In the genomic region with DNA sequence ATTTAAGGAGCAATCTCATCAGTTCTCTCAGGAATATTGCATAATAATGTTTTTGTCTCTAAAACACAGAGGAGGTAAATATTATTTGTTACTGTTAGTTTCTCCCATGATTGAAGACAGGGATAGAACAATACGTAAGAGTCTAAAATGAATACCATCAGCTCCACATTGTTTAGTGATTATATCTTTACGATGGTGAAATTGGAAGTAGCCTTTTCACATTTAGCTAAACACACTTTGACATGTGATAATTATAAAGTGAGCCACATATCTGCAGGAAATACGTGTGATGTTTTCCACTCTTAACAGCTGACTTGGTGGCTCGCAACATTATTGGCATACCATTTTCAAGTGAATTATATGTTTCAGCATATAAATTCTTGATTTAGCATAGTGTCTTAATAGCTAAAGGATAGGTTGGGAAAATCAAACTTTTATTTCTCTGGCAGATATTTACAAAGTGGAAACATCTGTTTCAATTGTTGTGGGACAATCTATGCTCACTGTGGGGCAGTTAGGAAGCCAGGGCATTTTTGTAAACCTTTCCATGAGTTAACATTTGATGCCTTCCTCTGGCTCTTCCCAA, we compare ENCODE assay signal across 34 cellular contexts.
DNase-seq lines count a peak whose midpoint lies in the region; ATAC-seq, FAIRE-seq and TF ChIP-seq lines count a peak whose summit lies in the region.
"Had no signal": no experiment of that assay in that cellular context is flagged by ENCODE, and none has a peak within 500 bp of the region (broad histone marks: within the 10 kb centered on the region; RNA-seq: fewer than 3 reads in every experiment).

No MANE protein-coding gene starts in this region.

- H3K27ac ChIP-seq in A549 = peak overlapping the region; percentile 10 to 28; a peak in 1 of 6 replicates
- H3K27ac ChIP-seq: BLaER1, prostate gland had no signal

- ATAC-seq in A549 (no peak), HG03521 (IDR thresholded peaks at IDR 0.05; ENCODE audit: unreplicated experiment) (no peak)
- ATAC-seq: activated CD8-positive, alpha-beta T cell treated with anti-CD3 and anti-CD28 coated beads for 36 hours; heart left ventricle; stimulated activated memory B cell treated with anti-CD40 and anti-IgM and Interleukin-4, amounts not matched to agents 10 μg/mL and 1 μg/mL and 100 μg/mL, for 72 hours had no signal

- 86% methylated on average over 4 of the region's 4 CpGs for WGBS in A549 (ENCODE audit: missing lambda C conversion rate)

- H3K4me1 ChIP-seq in A549 = peaks cover 22% of the 10 kb centered on the region
- H3K4me1 ChIP-seq: breast epithelium, prostate gland had no signal

- TF ChIP-seq RAD21 in A549 (conservative IDR thresholded peaks at IDR 0.05 in 1 of 2, IDR thresholded peaks at IDR 0.05 in 1 of 2) = no peak

- TF ChIP-seq CTCF in A549 (IDR thresholded peaks at IDR 0.05) = no peak
- no peak for TF ChIP-seq CTCF in HFFc6 (IDR thresholded peaks at IDR 0.05)
- no peak for TF ChIP-seq CTCF in nephron (IDR thresholded peaks at IDR 0.05; ENCODE audit: unreplicated experiment in 3 of 3)

- FAIRE-seq in A549 (lab: Jason Lieb, UNC) = peak; percentile 7
- FAIRE-seq: A204.1, GM12891, HTR-8/SVneo, keratinocyte, urothelium cell line had no signal

- no peak overlapping the region for H3K4me3 ChIP-seq in A549
- H3K4me3 ChIP-seq: BLaER1, breast epithelium, heart left ventricle, prostate gland, sigmoid colon had no signal

- no peak overlapping the region for H3K4me2 ChIP-seq in A549
- H3K4me2 ChIP-seq: BLaER1 had no signal

- TF ChIP-seq POLR2A in A549 (IDR thresholded peaks at IDR 0.05; ENCODE audit: low read length) = no peak

- H3K27me3 Mint-ChIP-seq in HFFc6 (ENCODE audit: insufficient read depth) = no peaks in the 10 kb centered on the region
- no peaks in the 10 kb centered on the region for H3K27me3 Mint-ChIP-seq in nephron (ENCODE audit: low read depth)

- H3K4me3 Mint-ChIP-seq in HFFc6 (peak overlapping the region; percentile 10), nephron (no peak overlapping the region)
- H3K4me3 Mint-ChIP-seq: activated CD8-positive, alpha-beta T cell treated with anti-CD3 and anti-CD28 coated beads for 36 hours; naive B cell; stimulated activated memory B cell treated with anti-CD40 and anti-IgM and Interleukin-4, amounts not matched to agents 10 μg/mL and 1 μg/mL and 100 μg/mL, for 72 hours had no signal

- POLR2A ChIA-PET in A549 (lab: Yijun Ruan, JAX) = no interaction called here

- H3K9me3 Mint-ChIP-seq in HFFc6 (no peaks in the 10 kb centered on the region), nephron (no peaks in the 10 kb centered on the region)
- H3K9me3 Mint-ChIP-seq: activated CD8-positive, alpha-beta T cell treated with anti-CD3 and anti-CD28 coated beads for 36 hours had no signal

- H3K36me3 Mint-ChIP-seq in HFFc6 (ENCODE audit: low read depth) = peaks cover 60% of the 10 kb centered on the region
- H3K36me3 Mint-ChIP-seq in nephron (ENCODE audit: low read depth) = peaks cover 7% of the 10 kb centered on the region
- H3K36me3 Mint-ChIP-seq: naive B cell; stimulated activated memory B cell treated with anti-CD40 and anti-IgM and Interleukin-4, amounts not matched to agents 10 μg/mL and 1 μg/mL and 100 μg/mL, for 72 hours had no signal

- CTCF ChIA-PET in A549 (lab: Yijun Ruan, JAX) = interaction anchor here (0.8 to 9.0 kb wide), 5 partner anchors 36 to 315 kb away, joined by 3 to 66 read pairs (median 4); no protein-coding TSS in a partner anchor

- peaks cover 6% of the 10 kb centered on the region; the same call in 1 of the 3 replicates for H3K9me3 ChIP-seq in A549
- H3K9me3 ChIP-seq: prostate gland had no signal

- TF ChIP-seq EP300 in A549 (IDR thresholded peaks at IDR 0.05) = no peak

- no peak for DNase-seq in A549 (ENCODE audit: low read depth in 1 of 2, low spot score in 1 of 2)
- DNase-seq in HFFc6 = no peak
- peak; percentile 49 for DNase-seq in dermis blood vessel endothelial cell
- DNase-seq in amniotic stem cell (lab: John Stamatoyannopoulos, UW) = no peak
- no peak for DNase-seq in NK-92 (lab: John Stamatoyannopoulos, UW; ENCODE audit: unreplicated experiment)
- DNase-seq in activated gamma-delta T cell treated with Interleukin-2 at 50 U/mL for 16 hours = no peak
- DNase-seq: activated CD8-positive, alpha-beta T cell treated with anti-CD3 and anti-CD28 coated beads for 36 hours; activated naive CD4-positive, alpha-beta T cell treated with anti-CD3 and anti-CD28 coated beads, Interleukin-2, amount 50 U/mL, for 16 hours; amygdala; effector CD8-positive, alpha-beta T cell; heart left ventricle; KG1; left ventricle myocardium superior; midbrain; naive B cell; NCI-H1436 treated with DMSO at 0.1 percent for 48 hours; NCI-H2081 treated with DMSO at 0.1 percent for 48 hours; NCI-H2227 treated with DMSO at 0.1 percent for 48 hours; NCI-H526 treated with DMSO at 0.1 percent for 48 hours; nucleus accumbens; Right ventricle myocardium superior; sigmoid colon; stimulated activated CD4-positive, alpha-beta T cell treated with anti-CD3 and anti-CD28 coated beads, Interleukin-15, amount 100 ng/mL, for 24 hours had no signal

- peak overlapping the region; percentile 67 for H3K27ac Mint-ChIP-seq in HFFc6
- H3K27ac Mint-ChIP-seq in nephron = peak overlapping the region; percentile 9 to 61 (median 50)
- H3K27ac Mint-ChIP-seq: activated CD8-positive, alpha-beta T cell treated with anti-CD3 and anti-CD28 coated beads for 36 hours; naive B cell; stimulated activated memory B cell treated with anti-CD40 and anti-IgM and Interleukin-4, amounts not matched to agents 10 μg/mL and 1 μg/mL and 100 μg/mL, for 72 hours had no signal

- H3K4me1 Mint-ChIP-seq in HFFc6 (ENCODE audit: low read depth) = peaks cover 71% of the 10 kb centered on the region
- peaks cover 27% of the 10 kb centered on the region for H3K4me1 Mint-ChIP-seq in nephron

TF ChIP-seq in A549, 52 proteins besides CTCF, POLR2A, EP300 and RAD21:
- TF ChIP-seq POLR2AphosphoS2 (conservative IDR thresholded peaks at IDR 0.05; ENCODE audit: low read length) (no peak), MAZ (IDR thresholded peaks at IDR 0.05; ENCODE audit: borderline replicate concordance, low read depth, low read length) (no peak), PHF8 (IDR thresholded peaks at IDR 0.05; ENCODE audit: borderline replicate concordance, low read depth) (no peak), FOXS1 (CRISPR knock-in tag; IDR thresholded peaks at IDR 0.05) (no peak), HOXA7 (CRISPR knock-in tag; IDR thresholded peaks at IDR 0.05) (no peak), FOSL2 (IDR thresholded peaks at IDR 0.05) (no peak), FOSL2 (CRISPR knock-in tag; IDR thresholded peaks at IDR 0.05) (no peak), TP53 (CRISPR knock-in tag; IDR thresholded peaks at IDR 0.05) (no peak), ZNF302 (CRISPR knock-in tag; IDR thresholded peaks at IDR 0.05) (no peak)
- TF ChIP-seq, protein P1, sequence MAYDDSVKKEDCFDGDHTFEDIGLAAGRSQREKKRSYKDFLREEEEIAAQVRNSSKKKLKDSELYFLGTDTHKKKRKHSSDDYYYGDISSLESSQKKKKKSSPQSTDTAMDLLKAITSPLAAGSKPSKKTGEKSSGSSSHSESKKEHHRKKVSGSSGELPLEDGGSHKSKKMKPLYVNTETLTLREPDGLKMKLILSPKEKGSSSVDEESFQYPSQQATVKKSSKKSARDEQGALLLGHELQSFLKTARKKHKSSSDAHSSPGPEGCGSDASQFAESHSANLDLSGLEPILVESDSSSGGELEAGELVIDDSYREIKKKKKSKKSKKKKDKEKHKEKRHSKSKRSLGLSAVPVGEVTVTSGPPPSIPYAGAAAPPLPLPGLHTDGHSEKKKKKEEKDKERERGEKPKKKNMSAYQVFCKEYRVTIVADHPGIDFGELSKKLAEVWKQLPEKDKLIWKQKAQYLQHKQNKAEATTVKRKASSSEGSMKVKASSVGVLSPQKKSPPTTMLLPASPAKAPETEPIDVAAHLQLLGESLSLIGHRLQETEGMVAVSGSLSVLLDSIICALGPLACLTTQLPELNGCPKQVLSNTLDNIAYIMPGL (CRISPR knock-in tag; IDR thresholded peaks at IDR 0.05; ENCODE audit: borderline replicate concordance) = no peak
- TF ChIP-seq, protein P2, sequence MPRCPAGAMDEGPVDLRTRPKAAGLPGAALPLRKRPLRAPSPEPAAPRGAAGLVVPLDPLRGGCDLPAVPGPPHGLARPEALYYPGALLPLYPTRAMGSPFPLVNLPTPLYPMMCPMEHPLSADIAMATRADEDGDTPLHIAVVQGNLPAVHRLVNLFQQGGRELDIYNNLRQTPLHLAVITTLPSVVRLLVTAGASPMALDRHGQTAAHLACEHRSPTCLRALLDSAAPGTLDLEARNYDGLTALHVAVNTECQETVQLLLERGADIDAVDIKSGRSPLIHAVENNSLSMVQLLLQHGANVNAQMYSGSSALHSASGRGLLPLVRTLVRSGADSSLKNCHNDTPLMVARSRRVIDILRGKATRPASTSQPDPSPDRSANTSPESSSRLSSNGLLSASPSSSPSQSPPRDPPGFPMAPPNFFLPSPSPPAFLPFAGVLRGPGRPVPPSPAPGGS (IDR thresholded peaks at IDR 0.05) = no peak
- TF ChIP-seq, protein P3, sequence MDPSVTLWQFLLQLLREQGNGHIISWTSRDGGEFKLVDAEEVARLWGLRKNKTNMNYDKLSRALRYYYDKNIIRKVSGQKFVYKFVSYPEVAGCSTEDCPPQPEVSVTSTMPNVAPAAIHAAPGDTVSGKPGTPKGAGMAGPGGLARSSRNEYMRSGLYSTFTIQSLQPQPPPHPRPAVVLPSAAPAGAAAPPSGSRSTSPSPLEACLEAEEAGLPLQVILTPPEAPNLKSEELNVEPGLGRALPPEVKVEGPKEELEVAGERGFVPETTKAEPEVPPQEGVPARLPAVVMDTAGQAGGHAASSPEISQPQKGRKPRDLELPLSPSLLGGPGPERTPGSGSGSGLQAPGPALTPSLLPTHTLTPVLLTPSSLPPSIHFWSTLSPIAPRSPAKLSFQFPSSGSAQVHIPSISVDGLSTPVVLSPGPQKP (IDR thresholded peaks at IDR 0.05; ENCODE audit: low read depth, low read length) = no peak
